ENCODE assay signal across 15 cellular contexts in the genomic region with DNA sequence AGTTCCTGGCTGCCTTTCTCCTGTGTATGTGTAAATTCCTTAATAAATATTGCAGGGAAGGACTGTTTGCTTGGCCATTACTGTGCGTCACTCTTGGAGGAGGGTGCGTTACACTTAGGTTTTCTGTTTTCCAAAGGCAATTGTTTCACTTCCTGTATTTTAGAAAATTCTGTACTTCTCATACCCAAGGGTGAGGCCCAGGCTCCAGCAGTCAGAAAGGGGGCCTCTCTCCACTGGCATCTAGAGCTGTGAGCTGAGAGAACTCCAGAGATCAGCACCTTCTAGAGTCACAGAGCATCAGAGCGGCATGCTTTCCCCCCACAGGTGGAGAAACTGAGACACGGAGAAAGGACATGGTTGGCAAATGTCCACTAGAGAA. TPM values are rescaled to one million over a fixed set of nuclear protein-coding genes. Genes with fewer than 3 reads are reported as not detected.
DNase-seq lines count a peak whose midpoint lies in the region; ATAC-seq and TF ChIP-seq lines count a peak whose summit lies in the region.
"Had no signal": no experiment of that assay in that cellular context is flagged by ENCODE, and none has a peak within 500 bp of the region (broad histone marks: within the 10 kb centered on the region; RNA-seq: fewer than 3 reads in every experiment).

No MANE protein-coding gene starts in this region.

- no peaks in the 10 kb centered on the region for H3K27me3 ChIP-seq in left ventricle myocardium inferior (ENCODE audit: low read depth)
- H3K27me3 ChIP-seq in psoas muscle (ENCODE audit: insufficient read depth in 3 of 3, low read length in 2 of 3): no peaks in the 10 kb centered on the region
- no peaks in the 10 kb centered on the region for H3K27me3 ChIP-seq in Karpas-422 (ENCODE audit: low read length)
- H3K27me3 ChIP-seq: adrenal gland had no signal

- H3K36me3 ChIP-seq in left ventricle myocardium inferior (peaks cover 11% of the 10 kb centered on the region), psoas muscle (ENCODE audit: insufficient read depth in 1 of 2, low read depth in 1 of 2) (peaks cover 0 to 14% of the 10 kb centered on the region in 2 donors), Karpas-422 (ENCODE audit: insufficient read depth, low read length) (no peaks in the 10 kb centered on the region)

- CTCF ChIA-PET in activated CD4-positive, alpha-beta T cell treated with anti-CD3 and anti-CD28 coated beads for 36 hours (lab: Charles Lee): interaction anchor here (1.0 to 3.4 kb wide), 4 partner anchors 15 to 200 kb away, joined by 3 to 14 read pairs (median 3); no protein-coding TSS in a partner anchor
- CTCF ChIA-PET in Calu3 (lab: Charles Lee): no interaction called here

- no peaks in the 10 kb centered on the region for H3K9me2 ChIP-seq in Karpas-422 (replicated peaks; ENCODE audit: insufficient read depth, low read length)

- no peak overlapping the region for H3K9ac ChIP-seq in Karpas-422 (ENCODE audit: low read length)

- H3K4me1 Mint-ChIP-seq in activated CD4-positive, alpha-beta T cell treated with anti-CD3 and anti-CD28 coated beads for 36 hours: peaks cover 11% of the 10 kb centered on the region
- no peaks in the 10 kb centered on the region for H3K4me1 Mint-ChIP-seq in Calu3 (ENCODE audit: low read depth, unreplicated experiment)

- H3K9me3 ChIP-seq in left ventricle myocardium inferior (replicated peaks) (no peaks in the 10 kb centered on the region), psoas muscle (no peaks in the 10 kb centered on the region), Karpas-422 (ENCODE audit: low read length) (no peaks in the 10 kb centered on the region)
- H3K9me3 ChIP-seq: adrenal gland had no signal

- intact Hi-C loops in activated CD4-positive, alpha-beta T cell treated with anti-CD3 and anti-CD28 coated beads for 36 hours (cut with DNase I, micrococcal nuclease): no loop called here
- intact Hi-C loops in left ventricle myocardium inferior (cut with micrococcal nuclease) (no loop called here), psoas muscle (cut with DNase I) (no loop called here), Calu3 (cut with micrococcal nuclease; ENCODE audit: unreplicated experiment) (no loop called here)

- no peaks in the 10 kb centered on the region for H3K79me2 ChIP-seq in Karpas-422 (ENCODE audit: low read length)

- no peaks in the 10 kb centered on the region for H3K9me3 Mint-ChIP-seq in activated CD4-positive, alpha-beta T cell treated with anti-CD3 and anti-CD28 coated beads for 36 hours (ENCODE audit: low read depth)
- peaks cover 3% of the 10 kb centered on the region for H3K9me3 Mint-ChIP-seq in Calu3 (ENCODE audit: low read depth, unreplicated experiment)

- peaks cover 69% of the 10 kb centered on the region for H3K36me3 Mint-ChIP-seq in activated CD4-positive, alpha-beta T cell treated with anti-CD3 and anti-CD28 coated beads for 36 hours (ENCODE audit: low read depth)
- no peaks in the 10 kb centered on the region for H3K36me3 Mint-ChIP-seq in Calu3 (ENCODE audit: insufficient read depth, unreplicated experiment)

- 85 to 93% (median 88%) methylated on average over 4 of the region's 4 CpGs for WGBS in psoas muscle, 3 donors

- no peaks in the 10 kb centered on the region for H4K20me1 ChIP-seq in Karpas-422 (ENCODE audit: insufficient read depth, low read depth, low read length)

- TF ChIP-seq CTCF in left ventricle myocardium inferior (IDR thresholded peaks at IDR 0.05; ENCODE audit: borderline replicate concordance) (no peak), psoas muscle (IDR thresholded peaks at IDR 0.05) (no peak), Calu3 (IDR thresholded peaks at IDR 0.05; ENCODE audit: unreplicated experiment) (no peak)

- no peak overlapping the region for H3K4me3 Mint-ChIP-seq in activated CD4-positive, alpha-beta T cell treated with anti-CD3 and anti-CD28 coated beads for 36 hours
- H3K4me3 Mint-ChIP-seq in Calu3 (ENCODE audit: low read depth, unreplicated experiment): no peak overlapping the region

- no peak for TF ChIP-seq POLR2A in GM18505 (IDR thresholded peaks at IDR 0.05; ENCODE audit: borderline replicate concordance, extremely low read depth, insufficient read depth, insufficient read length)

- no peak for ATAC-seq in activated CD4-positive, alpha-beta T cell treated with anti-CD3 and anti-CD28 coated beads for 36 hours
- ATAC-seq in psoas muscle (peak in 3 of 4 donors; percentile 11 to 41 (median 16)), GM18505 (IDR thresholded peaks at IDR 0.05; ENCODE audit: unreplicated experiment) (no peak)

- H3K27ac Mint-ChIP-seq in activated CD4-positive, alpha-beta T cell treated with anti-CD3 and anti-CD28 coated beads for 36 hours: peak overlapping the region; percentile 8
- H3K27ac Mint-ChIP-seq in Calu3 (ENCODE audit: unreplicated experiment): no peak overlapping the region

- POLR2A ChIA-PET in activated CD4-positive, alpha-beta T cell treated with anti-CD3 and anti-CD28 coated beads for 36 hours (lab: Charles Lee): no interaction called here

- no peak overlapping the region for H2AFZ ChIP-seq in Karpas-422 (ENCODE audit: low read length)

- H3K27ac ChIP-seq in left ventricle myocardium inferior (replicated peaks) (peak overlapping the region; percentile 66), psoas muscle (peak overlapping the region; percentile 16), Karpas-422 (ENCODE audit: low read length) (no peak overlapping the region)

- H3K4me3 ChIP-seq in left ventricle myocardium inferior (no peak overlapping the region), psoas muscle (no peak overlapping the region), Karpas-422 (ENCODE audit: low read length) (no peak overlapping the region)
- H3K4me3 ChIP-seq: adrenal gland had no signal

- no peak overlapping the region for H3K4me2 ChIP-seq in Karpas-422 (ENCODE audit: low read depth, low read length, poor library complexity, severe bottlenecking)

- DNase-seq in activated CD4-positive, alpha-beta T cell treated with anti-CD3 and anti-CD28 coated beads for 36 hours: no peak
- DNase-seq in activated CD4-positive, alpha-beta T cell treated with anti-CD3 and anti-CD28 coated beads for 4 hours: no peak
- peak; percentile 88 for DNase-seq in NOMO-1 treated with DMSO at 0.1 percent for 48 hours (lab: John Stamatoyannopoulos, UW; ENCODE audit: unreplicated experiment)
- DNase-seq in left ventricle myocardium inferior: no peak
- DNase-seq in psoas muscle: no peak
- no peak for DNase-seq in Karpas-422
- no peak for DNase-seq in Calu3
- DNase-seq: 8988T; activated CD4-positive, CD25-positive, alpha-beta regulatory T cell treated with anti-CD3 and anti-CD28 coated beads, Interleukin-2, amount 50 U/mL, for 72 hours; foreskin fibroblast; NCI-H2029 treated with DMSO at 0.1 percent for 48 hours; NCI-H526 treated with DMSO at 0.1 percent for 48 hours; retina had no signal

- BruUV-seq in Calu3 (replicated peaks; lab: Mats Ljungman, UMichigan): no TSS peak

- H3K27me3 Mint-ChIP-seq in activated CD4-positive, alpha-beta T cell treated with anti-CD3 and anti-CD28 coated beads for 36 hours: no peaks in the 10 kb centered on the region
- no peaks in the 10 kb centered on the region for H3K27me3 Mint-ChIP-seq in Calu3 (ENCODE audit: unreplicated experiment)

- H3K4me1 ChIP-seq in left ventricle myocardium inferior: peaks cover 32% of the 10 kb centered on the region
- H3K4me1 ChIP-seq in psoas muscle: peaks cover 12% of the 10 kb centered on the region
- H3K4me1 ChIP-seq in Karpas-422 (ENCODE audit: low read length): no peaks in the 10 kb centered on the region

RNA-seq across cellular contexts. Expression of a gene that starts 27.0 kb away (rescaled TPM):
- 1 to 10 TPM; 4.6 to 5.3 TPM for total RNA-seq in activated CD4-positive, alpha-beta T cell treated with anti-CD3 and anti-CD28 coated beads for 36 hours
- total RNA-seq in left ventricle myocardium inferior (1.1 TPM), psoas muscle (under 1 TPM; 0.32 to 0.86 (median 0.49) TPM), Calu3 (2022) (4.5 and 5.1 TPM in 2 replicates)
- 1 to 10 TPM in 2 of 3 donors, under 1 TPM in 1; 0.25 to 1.4 (median 1.1) TPM for polyA plus RNA-seq in psoas muscle
- total RNA-seq in Karpas-422 (2014; rRNA removed; shearing (Covaris generic); ENCODE audit: low replicate concordance): 11.1 and 12.9 TPM in 2 replicates

RNA-seq across cellular contexts. Expression of a gene that starts 49.7 kb away (rescaled TPM):
- 100 to 1,000 TPM; 241 to 258 TPM for total RNA-seq in activated CD4-positive, alpha-beta T cell treated with anti-CD3 and anti-CD28 coated beads for 36 hours
- 15.0 TPM for total RNA-seq in left ventricle myocardium inferior
- 10 to 100 TPM in 3 of 4 donors, 1 to 10 TPM in 1; 6.9 to 35.0 (median 15.3) TPM for total RNA-seq in psoas muscle
- polyA plus RNA-seq in psoas muscle: 10 to 100 TPM; 18.0 to 32.2 (median 18.4) TPM
- total RNA-seq in Karpas-422 (2014; rRNA removed; shearing (Covaris generic); ENCODE audit: low replicate concordance): 33.6 and 37.5 TPM in 2 replicates
- total RNA-seq in Calu3 (2022): 12.8 and 13.7 TPM in 2 replicates

RNA-seq across cellular contexts. Expression of a gene that starts 53.8 kb away (rescaled TPM):
- 1 to 10 TPM; 4.6 to 5.4 TPM for total RNA-seq in activated CD4-positive, alpha-beta T cell treated with anti-CD3 and anti-CD28 coated beads for 36 hours
- 1.9 TPM for total RNA-seq in left ventricle myocardium inferior
- under 1 TPM; 0.18 to 0.54 (median 0.46) TPM for total RNA-seq in psoas muscle
- polyA plus RNA-seq in psoas muscle: under 1 TPM; 0.16 to 0.51 (median 0.25) TPM
- 13.5 and 14.5 TPM in 2 replicates for total RNA-seq in Karpas-422 (2014; rRNA removed; shearing (Covaris generic); ENCODE audit: low replicate concordance)
- total RNA-seq in Calu3 (2022): 2.7 and 2.9 TPM in 2 replicates

Comparison
In these comparisons a context has a peak if more than half of its experiments do, and no peak if none do; other contexts are left out.
1. ATAC-seq: peak in psoas muscle (3 of 4); none in activated CD4-positive, alpha-beta T cell treated with anti-CD3 and anti-CD28 coated beads for 36 hours (single experiment) and GM18505 (single experiment).